In genomic region chr7:71267734-71268133, GRCh38 we compare ENCODE assay signal across 29 cellular contexts.
"Had no signal": no experiment of that assay in that cellular context is flagged by ENCODE, and none has a peak within 500 bp of the region (broad histone marks: within the 10 kb centered on the region; RNA-seq: fewer than 3 reads in every experiment).

No MANE protein-coding gene starts in this region.

- H3K4me1 ChIP-seq: body of pancreas had no signal

- H3K4me3 Mint-ChIP-seq: activated CD8-positive, alpha-beta memory T cell treated with anti-CD3 and anti-CD28 coated beads, Interleukin-2, amount 10 ng/mL, durations not matched to agents 7 days and 5 days; activated naive CD4-positive, alpha-beta T cell treated with anti-CD3 and anti-CD28 coated beads, Interleukin-2, amount 50 U/mL, for 24 hours; activated T-cell treated with anti-CD3 and anti-CD28 coated beads, Interleukin-2, amount 50 U/mL, for 24 hours; activated T-helper 1 cell treated with anti-CD3 and anti-CD28 coated beads, Interleukin-12 subunit alpha, Interleukin-12 subunit beta, Interleukin-2, Interleukin-4 antibody, amounts not matched to agents 30 ng/mL and 10 ng/mL and 1 ng/mL, durations not matched to agents 14 hours and 24 hours and 36 hours; T-cell had no signal

- H3K27me3 Mint-ChIP-seq: activated CD8-positive, alpha-beta memory T cell treated with anti-CD3 and anti-CD28 coated beads, Interleukin-2, amount 10 ng/mL, durations not matched to agents 7 days and 5 days; activated naive CD4-positive, alpha-beta T cell treated with anti-CD3 and anti-CD28 coated beads, Interleukin-2, amount 50 U/mL, for 24 hours; activated T-cell treated with anti-CD3 and anti-CD28 coated beads, Interleukin-2, amount 50 U/mL, for 24 hours; T-cell had no signal

- H3K36me3 Mint-ChIP-seq: activated CD8-positive, alpha-beta memory T cell treated with anti-CD3 and anti-CD28 coated beads, Interleukin-2, amount 10 ng/mL, durations not matched to agents 7 days and 5 days; activated naive CD4-positive, alpha-beta T cell treated with anti-CD3 and anti-CD28 coated beads, Interleukin-2, amount 50 U/mL, for 24 hours; T-cell had no signal

- H3K9me3 ChIP-seq: body of pancreas, MG63 had no signal

- FAIRE-seq: bronchial epithelial cell, TTC549 had no signal

- H3K36me3 ChIP-seq: ascending aorta, MG63 had no signal

- ATAC-seq: activated CD8-positive, alpha-beta memory T cell treated with anti-CD3 and anti-CD28 coated beads, Interleukin-2, amount 10 ng/mL, durations not matched to agents 7 days and 5 days; body of pancreas; Panc1; Right ventricle myocardium inferior; T-cell had no signal

- H3K27ac Mint-ChIP-seq: activated CD8-positive, alpha-beta memory T cell treated with anti-CD3 and anti-CD28 coated beads, Interleukin-2, amount 10 ng/mL, durations not matched to agents 7 days and 5 days; activated naive CD4-positive, alpha-beta T cell treated with anti-CD3 and anti-CD28 coated beads, Interleukin-2, amount 50 U/mL, for 24 hours; activated T-cell treated with anti-CD3 and anti-CD28 coated beads, Interleukin-2, amount 50 U/mL, for 24 hours; activated T-helper 1 cell treated with anti-CD3 and anti-CD28 coated beads, Interleukin-12 subunit alpha, Interleukin-12 subunit beta, Interleukin-2, Interleukin-4 antibody, amounts not matched to agents 30 ng/mL and 10 ng/mL and 1 ng/mL, durations not matched to agents 14 hours and 24 hours and 36 hours; T-cell had no signal

- H3K27me3 ChIP-seq: ascending aorta, body of pancreas, MG63 had no signal

- H3K4me1 Mint-ChIP-seq: activated CD8-positive, alpha-beta memory T cell treated with anti-CD3 and anti-CD28 coated beads, Interleukin-2, amount 10 ng/mL, durations not matched to agents 7 days and 5 days; activated naive CD4-positive, alpha-beta T cell treated with anti-CD3 and anti-CD28 coated beads, Interleukin-2, amount 50 U/mL, for 24 hours; T-cell had no signal

- H3K4me3 ChIP-seq: ascending aorta, body of pancreas, MG63, SK-N-MC had no signal

- H3K27ac ChIP-seq: ascending aorta, body of pancreas, SK-N-MC had no signal

- DNase-seq: activated CD4-positive, alpha-beta T cell treated with anti-CD3 and anti-CD28 coated beads for 4 hours; activated CD8-positive, alpha-beta memory T cell treated with anti-CD3 and anti-CD28 coated beads, Interleukin-2, amount 10 ng/mL, durations not matched to agents 7 days and 5 days; activated effector memory CD4-positive, alpha-beta T cell treated with Interleukin-2 at 50 U/mL for 16 hours; activated naive CD4-positive, alpha-beta T cell; activated T-cell treated with anti-CD3 and anti-CD28 coated beads, Interleukin-2, amount 50 U/mL, for 24 hours; body of pancreas; MG63; MV-4-11; NCI-H1092 treated with DMSO at 0.1 percent for 48 hours; NCI-H1436; NCI-H1694 treated with DMSO at 0.1 percent for 48 hours; NCI-H2029 treated with DMSO at 0.1 percent for 48 hours; NCI-H345; NCI-H510A; NCI-H526 treated with DMSO at 0.1 percent for 48 hours; NCI-H82; OCI-M1; RPMI8226; T-cell; T-helper 2 cell; T1000 had no signal
